Comparison of ENCODE assay signal across 8 cellular contexts in the genomic region with DNA sequence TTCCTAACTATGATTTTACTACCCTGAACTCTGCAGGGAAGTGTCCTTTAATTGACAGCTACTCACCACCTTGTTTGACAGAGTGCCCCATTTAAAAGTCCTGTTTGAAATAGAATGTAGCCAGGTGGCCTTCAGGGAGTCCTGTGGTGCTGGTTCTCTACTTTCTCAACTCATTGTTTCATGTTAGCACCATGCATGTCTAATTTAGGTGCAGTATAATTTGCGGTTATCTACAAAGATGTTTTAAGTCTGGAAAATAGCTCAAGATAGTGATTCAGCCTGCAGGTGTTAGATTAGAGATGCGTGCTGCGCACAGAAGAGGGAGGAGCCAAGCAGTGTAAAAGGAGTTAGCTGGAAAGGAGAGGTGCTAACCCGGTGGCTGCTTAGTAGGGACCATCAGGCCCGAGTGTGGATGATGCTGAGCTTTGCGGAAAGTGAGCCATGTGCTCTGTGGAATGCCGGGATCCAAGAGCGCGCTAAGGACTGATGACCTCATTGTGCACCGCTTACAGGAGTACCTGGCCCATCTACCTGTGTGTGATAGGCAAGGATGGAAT. TPM values are rescaled to one million over a fixed set of nuclear protein-coding genes. Genes with fewer than 3 reads are reported as not detected.
DNase-seq lines count a peak whose midpoint lies in the region; ATAC-seq and TF ChIP-seq lines count a peak whose summit lies in the region.

No MANE protein-coding gene starts in this region.

- no peak for TF ChIP-seq POLR2A in upper lobe of left lung (IDR thresholded peaks at IDR 0.05)

- H3K27ac ChIP-seq in ACC112 (ENCODE audit: low read depth, low read length) (no peak overlapping the region), WERI-Rb-1 (peak overlapping the region; percentile 92), upper lobe of left lung (peak overlapping the region; percentile 87 to 95 (median 92))

- ATAC-seq in GM18519 (IDR thresholded peaks at IDR 0.05; ENCODE audit: low FRiP score, unreplicated experiment) (peak; percentile 26), HG03469 (IDR thresholded peaks at IDR 0.05; ENCODE audit: unreplicated experiment) (peak; percentile 27), upper lobe of left lung (ENCODE audit: low FRiP score in 2 of 2) (no peak)

- no peaks in the 10 kb centered on the region; the same call in 1 of the 2 replicates for H3K36me3 ChIP-seq in ACC112 (ENCODE audit: insufficient read depth, low read length)
- H3K36me3 ChIP-seq in WERI-Rb-1, result peaks cover 8% of the 10 kb centered on the region
- peaks cover 0 to 4% (median 0%) of the 10 kb centered on the region in 4 donors for H3K36me3 ChIP-seq in upper lobe of left lung

- H3K4me3 ChIP-seq in ACC112 (ENCODE audit: low read depth, low read length), result peak overlapping the region; percentile 79
- H3K4me3 ChIP-seq in WERI-Rb-1 (ENCODE audit: low read depth, low read length), result peak overlapping the region; percentile 86
- peak overlapping the region in 3 of 4 donors; percentile 79 to 97 (median 90) for H3K4me3 ChIP-seq in upper lobe of left lung

- peaks cover 42% of the 10 kb centered on the region for H3K79me2 ChIP-seq in ACC112 (ENCODE audit: control insufficient read depth, insufficient read depth, low read length, unreplicated experiment)

- DNase-seq in WERI-Rb-1, result peak; percentile 36
- peak; percentile 41 for DNase-seq in cerebellum (ENCODE audit: low spot score)
- peak; percentile 36 for DNase-seq in myocyte (ENCODE audit: low read depth)
- peak in 1 of 2 donors; percentile 41 for DNase-seq in upper lobe of left lung
- no peak for DNase-seq in anterior cingulate cortex (lab: John Stamatoyannopoulos, UW)

- TF ChIP-seq CTCF in WERI-Rb-1 (IDR thresholded peaks at IDR 0.05; ENCODE audit: low read depth, low read length) (no peak), upper lobe of left lung (IDR thresholded peaks at IDR 0.05) (no peak)

- H2AFZ ChIP-seq in ACC112 (ENCODE audit: low read length, unreplicated experiment), result no peak overlapping the region

- WGBS in upper lobe of left lung, 2 donors, result 48 to 50% methylated on average over 10 of the region's 10 CpGs

- no peaks in the 10 kb centered on the region for H3K27me3 ChIP-seq in ACC112 (ENCODE audit: insufficient read depth, low read length)
- no peaks in the 10 kb centered on the region for H3K27me3 ChIP-seq in WERI-Rb-1 (ENCODE audit: insufficient read depth, low read depth, severe bottlenecking)
- no peaks in the 10 kb centered on the region for H3K27me3 ChIP-seq in upper lobe of left lung

- H3K9me3 ChIP-seq in WERI-Rb-1 (ENCODE audit: severe bottlenecking) (no peaks in the 10 kb centered on the region), upper lobe of left lung (no peaks in the 10 kb centered on the region)

- no peak for TF ChIP-seq EP300 in upper lobe of left lung (IDR thresholded peaks at IDR 0.05)

- H3K4me1 ChIP-seq in ACC112 (ENCODE audit: control insufficient read depth, insufficient read depth, low read length, unreplicated experiment), result peaks cover 15% of the 10 kb centered on the region
- H3K4me1 ChIP-seq in upper lobe of left lung, result peaks cover 17 to 37% (median 18%) of the 10 kb centered on the region in 4 donors

RNA-seq across cellular contexts. Expression of a gene that starts 1.2 kb away (rescaled TPM):
- total RNA-seq in cerebellum (18.8 TPM), myocyte (95.6 and 113 TPM in 2 replicates), upper lobe of left lung (10 to 100 TPM; 30.9 to 63.9 (median 46.8) TPM)
- polyA plus RNA-seq in myocyte (2012), result 107 TPM

RNA-seq across cellular contexts. Expression of a gene that starts 22.4 kb away (rescaled TPM):
- total RNA-seq in cerebellum, result 0.54 TPM
- total RNA-seq in myocyte, result 0.35 and 0.83 TPM in 2 replicates
- 0.82 TPM for polyA plus RNA-seq in myocyte (2012)
- 10 to 100 TPM; 19.7 to 51.3 (median 38.0) TPM for total RNA-seq in upper lobe of left lung

Comparison
In these comparisons a context has a peak if more than half of its experiments do, and no peak if none do; other contexts are left out.
1. ATAC-seq: peak in GM18519 (single experiment) and HG03469 (single experiment); none in upper lobe of left lung (0 of 2).
2. DNase-seq: peak in WERI-Rb-1 (single experiment), cerebellum (single experiment) and myocyte (single experiment); none in anterior cingulate cortex (0 of 58).
3. RNA of a gene that starts 22.4 kb away (total RNA-seq): 19.7 to 51.3 TPM in upper lobe of left lung; 0.54 TPM in cerebellum (single experiment) and 0.35 to 0.83 TPM in myocyte; every median in the first group is over 10 times any median in the second.
4. Peak in every context shown above with its lines, with median percentiles within 50 percentile points of each other: H3K4me3 ChIP-seq.